In genomic region chr21:37868446-37868845, GRCh38 we compare ENCODE assay signal across 26 cellular contexts. TPM values are rescaled to one million over a fixed set of nuclear protein-coding genes. Genes with fewer than 3 reads are reported as not detected.
"Had no signal": no experiment of that assay in that cellular context is flagged by ENCODE, and none has a peak within 500 bp of the region (broad histone marks: within the 10 kb centered on the region; RNA-seq: fewer than 3 reads in every experiment).

No MANE protein-coding gene starts in this region.

- H3K4me1 Mint-ChIP-seq: activated naive CD4-positive, alpha-beta T cell treated with anti-CD3 and anti-CD28 coated beads, Interleukin-2, amount 10 ng/mL, durations not matched to agents 7 days and 5 days; activated naive CD8-positive, alpha-beta T cell treated with anti-CD3 and anti-CD28 coated beads, Interleukin-2, amount 10 ng/mL, durations not matched to agents 7 days and 5 days; endodermal cell; naive thymus-derived CD4-positive, alpha-beta T cell had no signal

- H3K27me3 Mint-ChIP-seq: dendritic cell treated with granulocyte-macrophage colony-stimulating factor and Interleukin-4, amounts not matched to agents 40 ng/mL and 50 ng/mL, for 4 days had no signal

- H3K9me3 Mint-ChIP-seq: activated naive CD4-positive, alpha-beta T cell treated with anti-CD3 and anti-CD28 coated beads, Interleukin-2, amount 10 ng/mL, durations not matched to agents 7 days and 5 days; activated naive CD8-positive, alpha-beta T cell treated with anti-CD3 and anti-CD28 coated beads, Interleukin-2, amount 10 ng/mL, durations not matched to agents 7 days and 5 days; activated T-helper 1 cell treated with anti-CD3 and anti-CD28 coated beads, Interleukin-12 subunit alpha, Interleukin-12 subunit beta, Interleukin-2, Interleukin-4 antibody, amounts not matched to agents 30 ng/mL and 10 ng/mL and 1 ng/mL, durations not matched to agents 14 hours and 24 hours and 36 hours; dendritic cell treated with granulocyte-macrophage colony-stimulating factor and Interleukin-4, amounts not matched to agents 40 ng/mL and 50 ng/mL, for 4 days; endodermal cell; naive thymus-derived CD4-positive, alpha-beta T cell had no signal

- H3K36me3 Mint-ChIP-seq: activated naive CD4-positive, alpha-beta T cell treated with anti-CD3 and anti-CD28 coated beads, Interleukin-2, amount 10 ng/mL, durations not matched to agents 7 days and 5 days; activated naive CD8-positive, alpha-beta T cell treated with anti-CD3 and anti-CD28 coated beads, Interleukin-2, amount 10 ng/mL, durations not matched to agents 7 days and 5 days; naive thymus-derived CD4-positive, alpha-beta T cell had no signal

- H3K27ac Mint-ChIP-seq: activated naive CD4-positive, alpha-beta T cell treated with anti-CD3 and anti-CD28 coated beads, Interleukin-2, amount 10 ng/mL, durations not matched to agents 7 days and 5 days; activated naive CD8-positive, alpha-beta T cell treated with anti-CD3 and anti-CD28 coated beads, Interleukin-2, amount 10 ng/mL, durations not matched to agents 7 days and 5 days; activated T-helper 1 cell treated with anti-CD3 and anti-CD28 coated beads, Interleukin-12 subunit alpha, Interleukin-12 subunit beta, Interleukin-2, Interleukin-4 antibody, amounts not matched to agents 30 ng/mL and 10 ng/mL and 1 ng/mL, durations not matched to agents 14 hours and 24 hours and 36 hours; dendritic cell treated with granulocyte-macrophage colony-stimulating factor and Interleukin-4, amounts not matched to agents 40 ng/mL and 50 ng/mL, for 4 days; endodermal cell; naive thymus-derived CD4-positive, alpha-beta T cell had no signal

- DNase-seq: activated CD4-positive, alpha-beta T cell treated with anti-CD3 and anti-CD28 coated beads for 48 hours; activated CD4-positive, alpha-beta T cell treated with anti-CD3 and anti-CD28 coated beads, Interleukin-2, amount 50 U/mL, for 48 hours; activated CD8-positive, alpha-beta memory T cell treated with anti-CD3 and anti-CD28 coated beads for 24 hours; activated CD8-positive, alpha-beta memory T cell treated with anti-CD3 and anti-CD28 coated beads, Interleukin-2, amount 50 U/mL, for 4 hours; activated gamma-delta T cell; activated naive CD4-positive, alpha-beta T cell treated with anti-CD3 and anti-CD28 coated beads, Interleukin-2, amount 10 ng/mL, durations not matched to agents 7 days and 5 days; activated naive CD8-positive, alpha-beta T cell treated with anti-CD3 and anti-CD28 coated beads, Interleukin-2, amount 10 ng/mL, durations not matched to agents 7 days and 5 days; activated T-cell treated with anti-CD3 and anti-CD28 coated beads, Interleukin-2, amount 50 U/mL, for 1 hour; gastrocnemius medialis; hippocampal formation; left cardiac atrium; left ventricle myocardium superior; naive thymus-derived CD4-positive, alpha-beta T cell; psoas muscle; sigmoid colon; spleen; stimulated activated naive CD4-positive, alpha-beta T cell treated with Interleukin-2 at 50 U/mL for 16 hours had no signal

- H3K4me3 Mint-ChIP-seq: activated naive CD4-positive, alpha-beta T cell treated with anti-CD3 and anti-CD28 coated beads, Interleukin-2, amount 10 ng/mL, durations not matched to agents 7 days and 5 days; activated naive CD8-positive, alpha-beta T cell treated with anti-CD3 and anti-CD28 coated beads, Interleukin-2, amount 10 ng/mL, durations not matched to agents 7 days and 5 days; activated T-helper 1 cell treated with anti-CD3 and anti-CD28 coated beads, Interleukin-12 subunit alpha, Interleukin-12 subunit beta, Interleukin-2, Interleukin-4 antibody, amounts not matched to agents 30 ng/mL and 10 ng/mL and 1 ng/mL, durations not matched to agents 14 hours and 24 hours and 36 hours; dendritic cell treated with granulocyte-macrophage colony-stimulating factor and Interleukin-4, amounts not matched to agents 40 ng/mL and 50 ng/mL, for 4 days; endodermal cell; naive thymus-derived CD4-positive, alpha-beta T cell had no signal

RNA-seq across cellular contexts. Expression of gene KCNJ6, which starts 47.8 kb away (rescaled TPM):
- total RNA-seq: activated naive CD8-positive, alpha-beta T cell treated with anti-CD3 and anti-CD28 coated beads, Interleukin-2, amount 10 ng/mL, durations not matched to agents 7 days and 5 days; activated T-helper 1 cell treated with anti-CD3 and anti-CD28 coated beads, Interleukin-12 subunit alpha, Interleukin-12 subunit beta, Interleukin-2, Interleukin-4 antibody, amounts not matched to agents 30 ng/mL and 10 ng/mL and 1 ng/mL, durations not matched to agents 14 hours and 24 hours and 36 hours; cardiac septum; esophagus mucosa; gastrocnemius medialis; left cardiac atrium; left ventricle myocardium superior; lung microvascular endothelial cell; naive thymus-derived CD4-positive, alpha-beta T cell; psoas muscle; T-helper 1 cell treated with Interleukin-12 subunit alpha and Interleukin-12 subunit beta and Interleukin-4 antibody, amounts not matched to agents 30 ng/mL and 1 ng/mL, for 36 hours; tibial nerve; ureter had no signal
